Comparison of ENCODE assay signal across 1 cellular context in genomic region chr12:56040963-56041578, GRCh38.
TF ChIP-seq lines count a peak whose summit lies in the region.

No MANE protein-coding gene starts in this region.

TF ChIP-seq in GM12878, 131 proteins besides CTCF, POLR2A, EP300 and RAD21:
- no peak for TF ChIP-seq PBX3 (IDR thresholded peaks at IDR 0.05; ENCODE audit: insufficient replicate concordance, low read depth, low read length)
- TF ChIP-seq SMAD5 (IDR thresholded peaks at IDR 0.05; ENCODE audit: low read depth): no peak
- TF ChIP-seq BCL11A (IDR thresholded peaks at IDR 0.05; ENCODE audit: low read depth, low read length): no peak
- peak; percentile 46 for TF ChIP-seq SMAD1 (IDR thresholded peaks at IDR 0.05; ENCODE audit: low read depth, partially characterized antibody)
- TF ChIP-seq HCFC1 (IDR thresholded peaks at IDR 0.05; ENCODE audit: low read length): no peak
- no peak for TF ChIP-seq MEF2A (IDR thresholded peaks at IDR 0.05; ENCODE audit: insufficient read depth, low read depth, low read length)
- 0 out of 2 replicates have a peak, but pooled peaks have one; percentile 62 for TF ChIP-seq RCOR1 (conservative IDR thresholded peaks at IDR 0.05; ENCODE audit: low read depth, low read length)
- no peak for TF ChIP-seq NKRF (conservative IDR thresholded peaks at IDR 0.05)
- TF ChIP-seq ZNF384 (IDR thresholded peaks at IDR 0.05; ENCODE audit: borderline replicate concordance, low read depth, low read length): no peak
- TF ChIP-seq GATAD2B (conservative IDR thresholded peaks at IDR 0.05; ENCODE audit: low read depth): no peak
- TF ChIP-seq PKNOX1 (IDR thresholded peaks at IDR 0.05): no peak
- no peak for TF ChIP-seq PAX5 (IDR thresholded peaks at IDR 0.05; ENCODE audit: borderline replicate concordance, low read depth, low read length)
- peak; percentile 93 for TF ChIP-seq MLLT1 (IDR thresholded peaks at IDR 0.05)
- TF ChIP-seq NRF1 (conservative IDR thresholded peaks at IDR 0.05; ENCODE audit: low read depth, low read length): no peak
- no peak for TF ChIP-seq CBFB (IDR thresholded peaks at IDR 0.05; ENCODE audit: low read depth)
- no peak for TF ChIP-seq PAX8 (IDR thresholded peaks at IDR 0.05)
- TF ChIP-seq NFXL1 (IDR thresholded peaks at IDR 0.05; ENCODE audit: borderline replicate concordance): no peak
- no peak; the same call in 1 of the 2 replicates for TF ChIP-seq SMARCA5 (IDR thresholded peaks at IDR 0.05)
